In the genomic region with DNA sequence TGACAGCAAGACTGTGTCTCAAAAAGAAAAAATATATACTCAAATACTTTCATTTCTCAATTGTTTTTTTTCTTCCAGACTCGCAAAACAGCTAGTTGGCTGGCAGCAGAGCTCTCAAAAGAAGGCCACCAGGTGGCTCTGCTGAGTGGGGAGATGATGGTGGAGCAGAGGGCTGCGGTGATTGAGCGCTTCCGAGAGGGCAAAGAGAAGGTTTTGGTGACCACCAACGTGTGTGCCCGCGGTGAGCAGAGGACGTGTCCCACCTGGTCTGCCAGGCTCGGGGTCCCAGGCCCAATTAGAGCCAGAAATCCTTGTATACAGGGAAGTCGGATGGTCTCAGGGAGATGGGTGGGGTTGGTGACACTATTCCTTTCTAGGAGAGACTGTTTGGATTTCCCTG, we compare ENCODE assay signal across 8 cellular contexts. TPM values are rescaled to one million over a fixed set of nuclear protein-coding genes. Genes with fewer than 3 reads are reported as not detected.
A peak's percentile ranks its signal among the peaks of the same experiment; 100 is the strongest.
DNase-seq lines count a peak whose midpoint lies in the region; ATAC-seq and TF ChIP-seq lines count a peak whose summit lies in the region.
"Not testable (repeated sequence)": the region's sequence is repeated elsewhere in the genome, so short reads cannot be mapped to it uniquely, and the experiment has no call there.

No MANE protein-coding gene starts in this region.

- peak; percentile 55; the same call in 1 of the 2 replicates for ATAC-seq in PC-3
- ATAC-seq in activated CD8-positive, alpha-beta T cell treated with anti-CD3 and anti-CD28 coated beads, Interleukin-2, amount 10 ng/mL, durations not matched to agents 7 days and 5 days, result peak; percentile 77

- not testable (repeated sequence) for H4K20me1 ChIP-seq in GM23248 (ENCODE audit: insufficient read depth); PC-3 (ENCODE audit: low read length)

- H3K27me3 ChIP-seq in BE2C; GM23248 (replicated peaks; ENCODE audit: insufficient read depth); PC-3 (ENCODE audit: low read length); mesendoderm (ENCODE audit: insufficient read depth, low read length, poor library complexity): not testable (repeated sequence)

- not testable (repeated sequence) for H3K79me1 ChIP-seq in mesendoderm (ENCODE audit: low read length)

- H3K27ac ChIP-seq in GM23248; PC-3 (ENCODE audit: low read length); mesendoderm (ENCODE audit: low read depth, low read length): not testable (repeated sequence)

- not testable (repeated sequence) for H3K23ac ChIP-seq in mesendoderm (ENCODE audit: low read length)

- H2BK120ac ChIP-seq in mesendoderm (ENCODE audit: low read depth, low read length), result not testable (repeated sequence)

- H3K79me2 ChIP-seq in GM23248 (ENCODE audit: insufficient read depth); PC-3 (ENCODE audit: low read length); mesendoderm (ENCODE audit: control insufficient read depth, insufficient read depth, low read length): not testable (repeated sequence)

- not testable (repeated sequence) for H3K9me3 ChIP-seq in BE2C; GM23248 (ENCODE audit: low read depth); PC-3 (ENCODE audit: low read length)

- not testable (repeated sequence) for H3K4me1 ChIP-seq in BE2C; GM23248 (ENCODE audit: insufficient read depth); PC-3 (ENCODE audit: insufficient read depth, low read length); mesendoderm (ENCODE audit: control insufficient read depth, low read depth, low read length)

- CTCF ChIA-PET in PC-3 (lab: Charles Lee), result interaction anchor here (0.7 to 1.0 kb wide), 2 partner anchors 18 to 69 kb away, joined by 3 to 4 read pairs; a partner anchor contains a TSS
- CTCF ChIA-PET in activated CD8-positive, alpha-beta T cell treated with anti-CD3 and anti-CD28 coated beads, Interleukin-2, amount 10 ng/mL, durations not matched to agents 7 days and 5 days (lab: Charles Lee), result interaction anchor here (0.7 to 3.3 kb wide), 17 partner anchors 9 to 401 kb away, joined by 3 to 26 read pairs (median 4); a partner anchor contains a TSS

- H3K9me2 ChIP-seq in GM23248 (ENCODE audit: insufficient read depth); PC-3 (replicated peaks; ENCODE audit: low read length): not testable (repeated sequence)

- BruUV-seq in PC-3 (replicated peaks; lab: Mats Ljungman, UMichigan), result not testable (repeated sequence)

- in situ Hi-C loops in GM23248 (cut with MboI), result not testable (repeated sequence)

- H3K4me2 ChIP-seq in GM23248 (ENCODE audit: unreplicated experiment); PC-3 (ENCODE audit: low read length); mesendoderm (ENCODE audit: low read length): not testable (repeated sequence)

- peak; percentile 57 for DNase-seq in BE2C
- peak; percentile 56 for DNase-seq in GM23248
- peak; percentile 23 for DNase-seq in PC-3
- peak; percentile 60 for DNase-seq in activated CD8-positive, alpha-beta T cell treated with anti-CD3 and anti-CD28 coated beads, Interleukin-2, amount 10 ng/mL, durations not matched to agents 7 days and 5 days
- peak in 1 of 2 donors; percentile 67 for DNase-seq in foreskin fibroblast
- DNase-seq in mesendoderm, result peak; percentile 27
- DNase-seq in stimulated activated CD4-positive, alpha-beta T cell treated with anti-CD3 and anti-CD28 coated beads, Interleukin-4, amount 100 ng/mL, for 24 hours, result peak; percentile 36

- not testable (repeated sequence) for H3K18ac ChIP-seq in mesendoderm (ENCODE audit: low read length)

- H3K4ac ChIP-seq in mesendoderm (ENCODE audit: low read depth, low read length), result not testable (repeated sequence)

- H3K36me3 ChIP-seq in BE2C (peaks cover 68% of the 10 kb centered on the region), GM23248 (ENCODE audit: low read depth) (peaks cover 27% of the 10 kb centered on the region; the same call in 1 of the 2 replicates), mesendoderm (ENCODE audit: control insufficient read depth, insufficient read depth, low read length) (peaks cover 14% of the 10 kb centered on the region)
- H3K36me3 ChIP-seq in PC-3 (ENCODE audit: low read depth, low read length), result not testable (repeated sequence)

- not testable (repeated sequence) for H4K8ac ChIP-seq in mesendoderm (ENCODE audit: low read depth, low read length)

- not testable (repeated sequence) for H3K9ac ChIP-seq in GM23248; PC-3 (ENCODE audit: low read length); mesendoderm (ENCODE audit: low read length)

- peak; percentile 75 for TF ChIP-seq CTCF in BE2C (IDR thresholded peaks at IDR 0.05; ENCODE audit: low read depth, low read length)
- TF ChIP-seq CTCF in PC-3 (conservative IDR thresholded peaks at IDR 0.05; ENCODE audit: low read depth, low read length), result peak; percentile 64
- TF ChIP-seq CTCF in brain (conservative IDR thresholded peaks at IDR 0.05), result peak; percentile 58 to 76
- TF ChIP-seq CTCF in foreskin fibroblast (IDR thresholded peaks at IDR 0.05; ENCODE audit: low read depth, low read length), result peak; percentile 63

- H3K4me3 Mint-ChIP-seq in activated CD8-positive, alpha-beta T cell treated with anti-CD3 and anti-CD28 coated beads, Interleukin-2, amount 10 ng/mL, durations not matched to agents 7 days and 5 days; brain: not testable (repeated sequence)

- H3K27me3 Mint-ChIP-seq in activated CD8-positive, alpha-beta T cell treated with anti-CD3 and anti-CD28 coated beads, Interleukin-2, amount 10 ng/mL, durations not matched to agents 7 days and 5 days (ENCODE audit: low read depth); brain: not testable (repeated sequence)

- H3F3A ChIP-seq in GM23248 (ENCODE audit: insufficient read depth), result peaks cover 27% of the 10 kb centered on the region
- not testable (repeated sequence) for H3F3A ChIP-seq in PC-3 (ENCODE audit: low read length, unreplicated experiment)

- H4K5ac ChIP-seq in mesendoderm (ENCODE audit: low read length), result not testable (repeated sequence)

- not testable (repeated sequence) for H2BK5ac ChIP-seq in mesendoderm (ENCODE audit: low read length)

- WGBS in GM23248 (ENCODE audit: low coverage in 1 of 2, low lambda C conversion rate in 2 of 2, missing lambda C conversion rate in 2 of 2), 2 experiments, result 29 to 33% methylated on average over 10 of the region's 10 CpGs
- WGBS in mesendoderm (ENCODE audit: extremely low coverage, insufficient coverage, low lambda C conversion rate), result no CpG with 5 or more reads among the region's 10 CpGs

- peak overlapping the region; percentile 52 for H3K27ac Mint-ChIP-seq in activated CD8-positive, alpha-beta T cell treated with anti-CD3 and anti-CD28 coated beads, Interleukin-2, amount 10 ng/mL, durations not matched to agents 7 days and 5 days
- H3K27ac Mint-ChIP-seq in brain, result peak overlapping the region in 4 of 5 experiments; percentile 3 to 77 (median 57)

- H3K36me3 Mint-ChIP-seq in activated CD8-positive, alpha-beta T cell treated with anti-CD3 and anti-CD28 coated beads, Interleukin-2, amount 10 ng/mL, durations not matched to agents 7 days and 5 days (ENCODE audit: low read depth), result peaks cover 52% of the 10 kb centered on the region
- peaks cover 74% of the 10 kb centered on the region for H3K36me3 Mint-ChIP-seq in brain

- H2AFZ ChIP-seq in GM23248; PC-3 (ENCODE audit: low read length): not testable (repeated sequence)

- not testable (repeated sequence) for H2BK15ac ChIP-seq in mesendoderm (replicated peaks; ENCODE audit: low read depth)

- POLR2A ChIA-PET in PC-3 (lab: Charles Lee; ENCODE audit: unreplicated experiment), result interaction anchor here (0.9 kb wide), 1 partner anchor 11 kb away, joined by 3 read pairs; no protein-coding TSS in a partner anchor
- POLR2A ChIA-PET in activated CD8-positive, alpha-beta T cell treated with anti-CD3 and anti-CD28 coated beads, Interleukin-2, amount 10 ng/mL, durations not matched to agents 7 days and 5 days (lab: Charles Lee), result interaction anchor here (1.5 kb wide), 1 partner anchor 11 kb away, joined by 6 read pairs; no protein-coding TSS in a partner anchor

- H3K9me3 Mint-ChIP-seq in activated CD8-positive, alpha-beta T cell treated with anti-CD3 and anti-CD28 coated beads, Interleukin-2, amount 10 ng/mL, durations not matched to agents 7 days and 5 days (ENCODE audit: insufficient read depth); brain: not testable (repeated sequence)

- not testable (repeated sequence) for H2AK5ac ChIP-seq in mesendoderm (ENCODE audit: low read length)

- intact Hi-C loops in PC-3 (cut with micrococcal nuclease), result not testable (repeated sequence)

- not testable (repeated sequence) for H3K4me3 ChIP-seq in BE2C (ENCODE audit: low read depth, low read length); GM23248; PC-3 (ENCODE audit: low read length); foreskin fibroblast (ENCODE audit: low read depth in 1 of 2, low read length in 2 of 2); mesendoderm (ENCODE audit: low read length)

- H3K4me1 Mint-ChIP-seq in activated CD8-positive, alpha-beta T cell treated with anti-CD3 and anti-CD28 coated beads, Interleukin-2, amount 10 ng/mL, durations not matched to agents 7 days and 5 days (ENCODE audit: low read depth); brain: not testable (repeated sequence)

- H3K56ac ChIP-seq in mesendoderm (ENCODE audit: low read length), result not testable (repeated sequence)

RNA-seq across cellular contexts. Expression of a gene that starts 23.4 kb away (rescaled TPM):
- polyA plus RNA-seq in BE2C (2012; ENCODE audit: insufficient read depth, insufficient read length, low read depth), result 60.8 TPM
- 43.3 and 43.9 TPM in 2 replicates for total RNA-seq in GM23248 (2014; rRNA removed; shearing (Covaris generic))
- polyA plus RNA-seq in GM23248 (2016; fragmentation: Nextera tagmentation; extraction: Ambion mirVana), result 36.0 and 36.9 TPM in 2 replicates
- 33.4 and 40.5 TPM in 2 replicates for total RNA-seq in PC-3 (2014; rRNA removed)
- total RNA-seq in activated CD8-positive, alpha-beta T cell treated with anti-CD3 and anti-CD28 coated beads, Interleukin-2, amount 10 ng/mL, durations not matched to agents 7 days and 5 days, result 10 to 100 TPM; 38.1 to 38.7 TPM
- 37.4 TPM for polyA plus RNA-seq in brain (ENCODE audit: insufficient read depth, low read depth, low replicate concordance)
- polyA plus RNA-seq in mesendoderm (2013, experiment 1 of 2), result 39.1 TPM
- 39.0 TPM for polyA plus RNA-seq in mesendoderm (2013, experiment 2 of 2)
